In genomic region chr2:264493-265468, GRCh38 we compare ENCODE assay signal across 8 cellular contexts. TPM values are rescaled to one million over a fixed set of nuclear protein-coding genes. Genes with fewer than 3 reads are reported as not detected.
DNase-seq lines count a peak whose midpoint lies in the region; ATAC-seq and TF ChIP-seq lines count a peak whose summit lies in the region.

Gene ACP1 (plus strand): TSS chr2:264947. CDS start chr2:264965, 18 bp downstream.

- peaks cover 49% of the 10 kb centered on the region for H3K79me2 ChIP-seq in SU-DHL-6 (ENCODE audit: insufficient read depth, low read length)

- H4K20me1 ChIP-seq in SU-DHL-6 (ENCODE audit: low read depth, low read length): peaks cover 30% of the 10 kb centered on the region; the same call in 1 of the 2 replicates

- peaks cover 17% of the 10 kb centered on the region for H3F3A ChIP-seq in SU-DHL-6 (ENCODE audit: insufficient read depth)

- H3K9ac ChIP-seq in SU-DHL-6 (ENCODE audit: low read length): peak within 1 kb of the TSS; percentile 96

- POLR2A ChIA-PET in activated naive CD8-positive, alpha-beta T cell treated with anti-CD3 and anti-CD28 coated beads, Interleukin-2, amount 10 ng/mL, durations not matched to agents 7 days and 5 days (lab: Charles Lee): no interaction called here

- WGBS in ovary, 3 donors: 1% methylated on average over 68 to 72 of the region's 73 CpGs
- WGBS in thymus: under 1% methylated on average over 73 of the region's 73 CpGs

- H3K36me3 Mint-ChIP-seq in activated naive CD8-positive, alpha-beta T cell treated with anti-CD3 and anti-CD28 coated beads, Interleukin-2, amount 10 ng/mL, durations not matched to agents 7 days and 5 days: peaks cover 5% of the 10 kb centered on the region

- H3K27ac ChIP-seq in SU-DHL-6 (ENCODE audit: low read depth, low read length): peak within 1 kb of the TSS; percentile 59
- H3K27ac ChIP-seq in ovary: peak within 1 kb of the TSS; percentile 45 to 52
- peak within 1 kb of the TSS; percentile 97 for H3K27ac ChIP-seq in thymus (ENCODE audit: low read depth)

- H3K4me3 Mint-ChIP-seq in activated naive CD8-positive, alpha-beta T cell treated with anti-CD3 and anti-CD28 coated beads, Interleukin-2, amount 10 ng/mL, durations not matched to agents 7 days and 5 days: peak within 1 kb of the TSS; percentile 91

- peak; percentile 90 for ATAC-seq in HG02763 (IDR thresholded peaks at IDR 0.05; ENCODE audit: unreplicated experiment)
- peak; percentile 95 for ATAC-seq in activated naive CD8-positive, alpha-beta T cell treated with anti-CD3 and anti-CD28 coated beads, Interleukin-2, amount 10 ng/mL, durations not matched to agents 7 days and 5 days (ENCODE audit: low read depth)
- peak; percentile 98 for ATAC-seq in Right ventricle myocardium inferior

- peaks cover 32% of the 10 kb centered on the region for H3K4me1 Mint-ChIP-seq in activated naive CD8-positive, alpha-beta T cell treated with anti-CD3 and anti-CD28 coated beads, Interleukin-2, amount 10 ng/mL, durations not matched to agents 7 days and 5 days

- H3K4me3 ChIP-seq in GM12875 (ENCODE audit: low read depth, low read length) (peak within 1 kb of the TSS; percentile 70), SU-DHL-6 (ENCODE audit: insufficient read depth, low read length, poor library complexity, severe bottlenecking) (peak within 1 kb of the TSS; percentile 100), ovary (peak within 1 kb of the TSS; percentile 88), thymus (ENCODE audit: low read length) (peak within 1 kb of the TSS; percentile 71)

- no peaks in the 10 kb centered on the region for H3K27me3 Mint-ChIP-seq in activated naive CD8-positive, alpha-beta T cell treated with anti-CD3 and anti-CD28 coated beads, Interleukin-2, amount 10 ng/mL, durations not matched to agents 7 days and 5 days

- H3K9me2 ChIP-seq in SU-DHL-6 (replicated peaks; ENCODE audit: insufficient read depth, low read length): no peaks in the 10 kb centered on the region

- H3K27me3 ChIP-seq in SU-DHL-6 (ENCODE audit: low read length) (no peaks in the 10 kb centered on the region), ovary (no peaks in the 10 kb centered on the region), thymus (ENCODE audit: control insufficient read depth, insufficient read depth) (no peaks in the 10 kb centered on the region)

- intact Hi-C loops in Right ventricle myocardium inferior (cut with DNase I): no loop called here
- intact Hi-C loops in ovary (cut with DNase I): no loop called here

- peak within 1 kb of the TSS; percentile 92 for H3K27ac Mint-ChIP-seq in activated naive CD8-positive, alpha-beta T cell treated with anti-CD3 and anti-CD28 coated beads, Interleukin-2, amount 10 ng/mL, durations not matched to agents 7 days and 5 days

- no peaks in the 10 kb centered on the region for H3K9me3 Mint-ChIP-seq in activated naive CD8-positive, alpha-beta T cell treated with anti-CD3 and anti-CD28 coated beads, Interleukin-2, amount 10 ng/mL, durations not matched to agents 7 days and 5 days

- DNase-seq in NCI-H1417 (lab: John Stamatoyannopoulos, UW): peak; percentile 98 to 100 (median 99)
- DNase-seq in activated naive CD8-positive, alpha-beta T cell treated with anti-CD3 and anti-CD28 coated beads, Interleukin-2, amount 10 ng/mL, durations not matched to agents 7 days and 5 days: peak; percentile 98
- DNase-seq in Right ventricle myocardium inferior (ENCODE audit: missing footprints): peak; percentile 98
- peak; percentile 93 to 96 (median 94) for DNase-seq in ovary

- TF ChIP-seq CTCF in GM12875 (IDR thresholded peaks at IDR 0.05; ENCODE audit: borderline replicate concordance, insufficient read depth, low read depth, low read length) (no peak), SU-DHL-6 (IDR thresholded peaks at IDR 0.05; ENCODE audit: insufficient read depth, low read length, poor library complexity, severe bottlenecking) (no peak), ovary (IDR thresholded peaks at IDR 0.05) (no peak)

- peak within 1 kb of the TSS; percentile 76 for H2AFZ ChIP-seq in SU-DHL-6 (ENCODE audit: low read depth, low read length, severe bottlenecking)

- no peaks in the 10 kb centered on the region for H3K9me3 ChIP-seq in SU-DHL-6 (ENCODE audit: insufficient read depth, low read length)
- H3K9me3 ChIP-seq in ovary: no peaks in the 10 kb centered on the region
- H3K9me3 ChIP-seq in thymus (ENCODE audit: control insufficient read depth): no peaks in the 10 kb centered on the region

- peaks cover 1% of the 10 kb centered on the region; the same call in 1 of the 2 replicates for H3K36me3 ChIP-seq in SU-DHL-6 (ENCODE audit: low read length)
- H3K36me3 ChIP-seq in ovary: no peaks in the 10 kb centered on the region
- H3K36me3 ChIP-seq in thymus (ENCODE audit: control insufficient read depth, insufficient read depth): no peaks in the 10 kb centered on the region

- no peak for TF ChIP-seq EP300 in ovary (IDR thresholded peaks at IDR 0.05)

- TF ChIP-seq POLR2A in ovary (IDR thresholded peaks at IDR 0.05): peak; percentile 83

- peak within 1 kb of the TSS; percentile 99 for H3K4me2 ChIP-seq in SU-DHL-6 (ENCODE audit: low read depth, low read length, poor library complexity, severe bottlenecking)

- H3K4me1 ChIP-seq in ovary (ENCODE audit: insufficient read depth): peaks cover 12% of the 10 kb centered on the region
- peaks cover 12% of the 10 kb centered on the region for H3K4me1 ChIP-seq in thymus (ENCODE audit: control insufficient read depth, insufficient read depth, low read length)

RNA-seq across cellular contexts. Expression of gene ACP1, which starts in this region (rescaled TPM):
- 100 to 1,000 TPM in 1 of 2 experiments, 10 to 100 TPM in 1; 88.9 to 101 TPM for total RNA-seq in activated naive CD8-positive, alpha-beta T cell treated with anti-CD3 and anti-CD28 coated beads, Interleukin-2, amount 10 ng/mL, durations not matched to agents 7 days and 5 days
- total RNA-seq in Right ventricle myocardium inferior (79.2 TPM), ovary (10 to 100 TPM; 59.1 to 84.2 (median 68.7) TPM)
- polyA plus RNA-seq in ovary (10 to 100 TPM; 83.9 to 89.0 TPM), thymus (108 TPM)

Comparison
In these comparisons a context has a peak if more than half of its experiments do, and no peak if none do; other contexts are left out.
1. Peak in every context shown above with its lines: DNase-seq, ATAC-seq, H3K4me3 ChIP-seq and H3K27ac ChIP-seq.